17 cellular contexts compared by ENCODE assay signal in the genomic region with DNA sequence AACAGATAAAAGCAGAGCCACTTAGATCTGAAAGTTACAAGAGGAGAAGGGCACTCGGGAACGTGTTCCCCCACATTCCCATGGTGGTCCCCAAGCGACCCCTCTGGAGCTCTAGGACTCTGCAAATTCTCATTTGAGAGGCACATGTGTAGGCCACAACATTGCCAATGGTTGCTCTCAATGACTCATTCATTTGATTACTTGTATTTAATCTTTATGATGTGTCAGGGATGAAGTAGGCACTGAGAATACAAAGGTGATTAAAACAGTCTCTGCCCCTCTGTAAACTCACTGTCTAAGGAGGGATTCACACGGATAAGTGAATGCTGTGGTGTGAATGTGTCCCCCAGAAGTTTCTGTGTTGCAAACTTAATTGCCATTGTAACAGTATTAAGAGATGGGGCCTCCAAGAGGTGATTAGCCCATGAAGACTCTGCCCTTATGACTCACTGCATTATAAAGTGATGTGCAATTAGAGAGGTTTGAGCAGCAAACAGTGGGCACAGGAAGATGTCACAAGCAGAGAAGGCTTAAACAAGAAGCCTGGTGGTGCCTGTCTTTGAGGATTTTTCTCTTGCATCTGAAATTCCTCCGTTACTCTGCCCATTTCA. TPM values are rescaled to one million over a fixed set of nuclear protein-coding genes. Genes with fewer than 3 reads are reported as not detected.
DNase-seq lines count a peak whose midpoint lies in the region; ATAC-seq, FAIRE-seq and TF ChIP-seq lines count a peak whose summit lies in the region.
"Had no signal": no experiment of that assay in that cellular context is flagged by ENCODE, and none has a peak within 500 bp of the region (broad histone marks: within the 10 kb centered on the region; RNA-seq: fewer than 3 reads in every experiment).

No MANE protein-coding gene starts in this region.

- H3K79me2 ChIP-seq in SK-N-SH (ENCODE audit: insufficient read depth), result no peaks in the 10 kb centered on the region

- 68% methylated on average over 5 of the region's 5 CpGs for WGBS in SK-N-SH (ENCODE audit: low lambda C conversion rate)
- 38 to 77% (median 73%) methylated on average over 5 of the region's 5 CpGs for WGBS in small intestine, 3 donors

- no peak for FAIRE-seq in small intestine (lab: Jason Lieb, UNC)
- FAIRE-seq: A204.1 had no signal

- DNase-seq in activated CD4-positive, alpha-beta T cell treated with anti-CD3 and anti-CD28 coated beads for 36 hours, result no peak
- DNase-seq in activated CD4-positive, alpha-beta T cell treated with anti-CD3 and anti-CD28 coated beads, Interleukin-2, amount 50 U/mL, for 1 hour, result no peak
- DNase-seq in SK-N-SH, result no peak
- DNase-seq in fibroblast of mammary gland (ENCODE audit: low read depth), result peak; percentile 72
- DNase-seq in small intestine, result peak; percentile 87
- DNase-seq in SHP77 (lab: John Stamatoyannopoulos, UW), result no peak
- DNase-seq: NCI-H187 treated with DMSO at 0.1 percent for 48 hours, NCI-H82, SJCRH30 had no signal

- H3K36me3 ChIP-seq in SK-N-SH (replicated peaks in 1 of 2; ENCODE audit: control insufficient read depth in 1 of 2, insufficient read depth in 2 of 2, low read length in 1 of 2) (no peaks in the 10 kb centered on the region), small intestine (ENCODE audit: control insufficient read depth in 2 of 2, insufficient read depth in 2 of 2, low read length in 2 of 2) (no peaks in the 10 kb centered on the region)
- H3K36me3 ChIP-seq: prostate gland, SJCRH30, tibial nerve had no signal

- 0 out of 2 replicates have a peak overlapping the region, but pooled peaks have one; percentile 13 for H3K4me2 ChIP-seq in SK-N-SH
- H3K4me2 ChIP-seq: KMS-11 had no signal

- CTCF ChIA-PET in activated CD4-positive, alpha-beta T cell treated with anti-CD3 and anti-CD28 coated beads for 36 hours (lab: Charles Lee), result no interaction called here
- CTCF ChIA-PET in SK-N-SH (lab: Yijun Ruan, JAX), result no interaction called here

- H3K4me1 ChIP-seq in SK-N-SH (ENCODE audit: control insufficient read depth in 1 of 2, insufficient read depth in 2 of 2, low read depth in 1 of 2, low read length in 1 of 2), result peaks cover 14 to 39% of the 10 kb centered on the region in 2 experiments
- H3K4me1 ChIP-seq in small intestine (ENCODE audit: control insufficient read depth in 2 of 2, insufficient read depth in 1 of 2, low read depth in 1 of 2, low read length in 1 of 2), result peaks cover 2 to 8% of the 10 kb centered on the region in 2 donors
- H3K4me1 ChIP-seq: prostate gland had no signal

- no peaks in the 10 kb centered on the region for H3K27me3 ChIP-seq in SK-N-SH (ENCODE audit: insufficient read depth)
- no peaks in the 10 kb centered on the region for H3K27me3 ChIP-seq in small intestine (ENCODE audit: control insufficient read depth in 2 of 2, insufficient read depth in 2 of 2, low read length in 2 of 2)
- H3K27me3 ChIP-seq: SJCRH30, tibial nerve had no signal

- no peak overlapping the region for H3K27ac Mint-ChIP-seq in activated CD4-positive, alpha-beta T cell treated with anti-CD3 and anti-CD28 coated beads for 36 hours
- H3K27ac Mint-ChIP-seq: activated naive CD4-positive, alpha-beta T cell treated with anti-CD3 and anti-CD28 coated beads, Interleukin-2, amount 50 U/mL, for 72 hours had no signal

- H3K4me3 Mint-ChIP-seq in activated CD4-positive, alpha-beta T cell treated with anti-CD3 and anti-CD28 coated beads for 36 hours, result no peak overlapping the region

- H3K9me3 Mint-ChIP-seq in activated CD4-positive, alpha-beta T cell treated with anti-CD3 and anti-CD28 coated beads for 36 hours (ENCODE audit: low read depth), result no peaks in the 10 kb centered on the region

- no peak for TF ChIP-seq RAD21 in SK-N-SH (IDR thresholded peaks at IDR 0.05; ENCODE audit: low read length)

- POLR2A ChIA-PET in activated CD4-positive, alpha-beta T cell treated with anti-CD3 and anti-CD28 coated beads for 36 hours (lab: Charles Lee), result no interaction called here
- POLR2A ChIA-PET in SK-N-SH (lab: Yijun Ruan, JAX), result no interaction called here

- H3K27ac ChIP-seq in SK-N-SH (ENCODE audit: low read depth in 2 of 2, low read length in 1 of 2) (peak overlapping the region; percentile 72 to 98), small intestine (ENCODE audit: low read depth in 1 of 2, low read length in 1 of 2) (peak overlapping the region in 1 of 2 donors; percentile 46)
- H3K27ac ChIP-seq: coronary artery, KMS-11, prostate gland, SJCRH30 had no signal

- H3K4me3 ChIP-seq in SK-N-SH (ENCODE audit: low read depth in 2 of 2, low read length in 1 of 2) (no peak overlapping the region), fibroblast of mammary gland (ENCODE audit: control insufficient read depth, low read depth, low read length) (no peak overlapping the region), small intestine (ENCODE audit: low read depth in 1 of 2, low read length in 2 of 2) (no peak overlapping the region)
- H3K4me3 ChIP-seq: coronary artery, prostate gland, SJCRH30, tibial nerve had no signal

- H3F3A ChIP-seq in SK-N-SH (replicated peaks; ENCODE audit: insufficient read depth), result peaks cover 2% of the 10 kb centered on the region

- intact Hi-C loops in activated CD4-positive, alpha-beta T cell treated with anti-CD3 and anti-CD28 coated beads for 36 hours (cut with DNase I, micrococcal nuclease), result no loop called here

- no peaks in the 10 kb centered on the region for H3K9me2 ChIP-seq in SK-N-SH

- H3K9ac ChIP-seq in SK-N-SH, result no peak overlapping the region
- H3K9ac ChIP-seq: KMS-11 had no signal

- 0 out of 2 replicates have a peak, but pooled peaks cover 6% of the 10 kb centered on the region for H3K9me3 ChIP-seq in SK-N-SH
- no peaks in the 10 kb centered on the region for H3K9me3 ChIP-seq in small intestine (ENCODE audit: control insufficient read depth, low read depth)
- H3K9me3 ChIP-seq: prostate gland, SJCRH30 had no signal

- peaks cover 6% of the 10 kb centered on the region for H3K27me3 Mint-ChIP-seq in activated CD4-positive, alpha-beta T cell treated with anti-CD3 and anti-CD28 coated beads for 36 hours

- H2AFZ ChIP-seq in SK-N-SH (ENCODE audit: low read depth), result no peak overlapping the region; the same call in 1 of the 2 replicates

- no peaks in the 10 kb centered on the region for H3K4me1 Mint-ChIP-seq in activated CD4-positive, alpha-beta T cell treated with anti-CD3 and anti-CD28 coated beads for 36 hours

- H3K36me3 Mint-ChIP-seq in activated CD4-positive, alpha-beta T cell treated with anti-CD3 and anti-CD28 coated beads for 36 hours (ENCODE audit: low read depth), result no peaks in the 10 kb centered on the region

- TF ChIP-seq EP300 in SK-N-SH (IDR thresholded peaks at IDR 0.05; ENCODE audit: borderline replicate concordance in 1 of 2, low read depth in 1 of 2, low read length in 1 of 2), result no peak

- H4K20me1 ChIP-seq in SK-N-SH (ENCODE audit: insufficient read depth), result no peaks in the 10 kb centered on the region

- ATAC-seq in activated CD4-positive, alpha-beta T cell treated with anti-CD3 and anti-CD28 coated beads for 36 hours, result peak; percentile 51
- ATAC-seq in HG02623 (IDR thresholded peaks at IDR 0.05; ENCODE audit: unreplicated experiment) (no peak), GM21447 (IDR thresholded peaks at IDR 0.05; ENCODE audit: unreplicated experiment) (no peak)
- ATAC-seq: activated naive CD4-positive, alpha-beta T cell treated with anti-CD3 and anti-CD28 coated beads, Interleukin-2, amount 50 U/mL, for 72 hours had no signal

- TF ChIP-seq CTCF in SK-N-SH (IDR thresholded peaks at IDR 0.05), result no peak
- TF ChIP-seq CTCF in fibroblast of mammary gland (conservative IDR thresholded peaks at IDR 0.05; ENCODE audit: control insufficient read depth, insufficient read depth, low read depth, low read length), result no peak

TF ChIP-seq in SK-N-SH, 30 proteins besides CTCF, POLR2A, EP300 and RAD21:
- TF ChIP-seq RFX5 (IDR thresholded peaks at IDR 0.05; ENCODE audit: low read length) (no peak), FOSL2 (IDR thresholded peaks at IDR 0.05; ENCODE audit: borderline replicate concordance, low read depth) (peak; percentile 17; the same call in 1 of the 2 replicates)

RNA-seq across cellular contexts. Expression of a gene that starts 34.0 kb away (rescaled TPM):
- 1 to 10 TPM; 3.5 to 3.6 TPM for total RNA-seq in activated CD4-positive, alpha-beta T cell treated with anti-CD3 and anti-CD28 coated beads for 36 hours
- polyA plus RNA-seq in SK-N-SH (2012; rRNA removed) (26.4 and 36.0 TPM in 2 replicates), small intestine (10 to 100 TPM in 1 of 3 donors, 1 to 10 TPM in 2; 2.7 to 13.8 (median 3.2) TPM)
- 23.9 and 25.6 TPM in 2 replicates for polyA plus RNA-seq in SK-N-SH (2012; cell fraction: cytosol; rRNA removed)
- 39.6 and 52.6 TPM in 2 replicates for polyA plus RNA-seq in SK-N-SH (2012; cell fraction: nucleus; rRNA removed)

Comparison
In these comparisons a context has a peak if more than half of its experiments do, and no peak if none do; other contexts are left out.
1. DNase-seq: peak in fibroblast of mammary gland (single experiment) and small intestine (single experiment); none in activated CD4-positive, alpha-beta T cell treated with anti-CD3 and anti-CD28 coated beads for 36 hours (single experiment), activated CD4-positive, alpha-beta T cell treated with anti-CD3 and anti-CD28 coated beads, Interleukin-2, amount 50 U/mL, for 1 hour (single experiment), SK-N-SH (single experiment) and SHP77 (0 of 2).